Comparison of ENCODE assay signal across 8 cellular contexts in the genomic region with DNA sequence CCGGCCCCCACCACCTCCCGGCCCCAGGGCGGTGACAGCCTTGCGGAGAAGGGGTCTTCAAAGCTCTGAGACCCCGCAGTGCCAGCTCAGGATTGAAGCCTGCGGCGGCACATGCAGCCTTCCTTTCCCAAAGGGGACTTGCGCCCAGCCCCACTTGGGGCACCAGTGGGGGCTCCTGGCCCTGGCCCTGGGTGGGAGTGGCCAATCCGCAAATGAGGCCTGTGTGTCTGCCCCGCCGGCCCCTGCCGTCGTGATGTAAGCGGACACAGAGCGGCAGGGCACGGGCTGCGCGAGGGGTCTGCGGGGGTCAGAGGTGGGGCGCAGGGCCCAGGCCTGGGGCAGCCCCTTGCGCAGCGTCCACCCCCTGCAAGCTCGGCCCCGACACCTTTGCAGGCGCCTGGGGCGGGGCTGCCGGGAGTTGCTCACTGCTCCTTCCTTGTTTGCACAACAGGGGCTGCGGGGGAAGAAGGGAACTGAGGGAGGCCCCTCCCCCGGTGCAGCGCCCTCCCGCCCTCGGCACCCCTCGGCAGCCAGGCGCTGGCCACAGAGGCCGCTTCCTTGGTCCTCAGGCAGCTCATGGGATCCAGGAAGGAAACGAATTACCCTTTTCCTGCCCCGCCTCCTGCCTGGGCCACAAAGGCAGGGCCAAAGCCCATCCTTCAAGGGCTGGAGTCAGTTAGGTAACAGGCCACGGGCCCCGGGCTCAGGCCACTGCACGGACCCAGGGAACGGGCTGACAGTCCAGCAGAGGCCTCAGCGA.
DNase-seq lines count a peak whose midpoint lies in the region; ATAC-seq and TF ChIP-seq lines count a peak whose summit lies in the region.

No MANE protein-coding gene starts in this region.

- no peak for ATAC-seq in GM21367 (IDR thresholded peaks at IDR 0.05; ENCODE audit: unreplicated experiment)

- TF ChIP-seq CTCF in MM.1S (IDR thresholded peaks at IDR 0.05; ENCODE audit: low read length) (no peak), cardiac fibroblast (IDR thresholded peaks at IDR 0.05; ENCODE audit: low read depth, low read length) (no peak)

- no peaks in the 10 kb centered on the region for H3K9me3 ChIP-seq in MM.1S (replicated peaks; ENCODE audit: insufficient read depth, low read length)
- H3K9me3 ChIP-seq in stomach smooth muscle (ENCODE audit: control insufficient read depth in 2 of 2, low read length in 2 of 2), result no peaks in the 10 kb centered on the region

- H3K27me3 ChIP-seq in MM.1S (replicated peaks; ENCODE audit: insufficient read depth, low read length) (no peaks in the 10 kb centered on the region), stomach smooth muscle (ENCODE audit: control insufficient read depth in 1 of 2, insufficient read depth in 2 of 2, low read length in 2 of 2) (no peaks in the 10 kb centered on the region)

- H3K79me2 ChIP-seq in MM.1S (ENCODE audit: low read length), result 0 out of 2 replicates have a peak, but pooled peaks cover 5% of the 10 kb centered on the region

- H2AFZ ChIP-seq in MM.1S (ENCODE audit: low read length), result no peak overlapping the region

- DNase-seq in DMS 273 (lab: John Stamatoyannopoulos, UW; ENCODE audit: unreplicated experiment) (peak; percentile 39), DMS 273 treated with DMSO at 0.1 percent for 48 hours (lab: John Stamatoyannopoulos, UW) (no peak), MM.1S (no peak), cardiac fibroblast (ENCODE audit: low read depth in 2 of 2) (peak; percentile 81 to 87), left kidney (ENCODE audit: low read depth, low spot score) (peak; percentile 73), NCI-H1092 (lab: John Stamatoyannopoulos, UW) (no peak)

- H3F3A ChIP-seq in MM.1S (ENCODE audit: insufficient read depth, low read length), result peaks cover 6% of the 10 kb centered on the region

- H3K27ac ChIP-seq in MM.1S (ENCODE audit: low read length) (no peak overlapping the region), stomach smooth muscle (ENCODE audit: low read length) (peak overlapping the region; percentile 67)

- H3K9ac ChIP-seq in MM.1S (ENCODE audit: low read length) (no peak overlapping the region), stomach smooth muscle (ENCODE audit: low read length in 2 of 2) (peak overlapping the region; percentile 36 to 57)

- no peaks in the 10 kb centered on the region for H4K20me1 ChIP-seq in MM.1S (ENCODE audit: insufficient read depth, low read length)

- no peak overlapping the region for H3K4me3 ChIP-seq in MM.1S (ENCODE audit: low read length)
- H3K4me3 ChIP-seq in cardiac fibroblast (replicated peaks in 1 of 2; ENCODE audit: low read depth in 2 of 2, low read length in 2 of 2), result peak overlapping the region; percentile 61 to 88
- H3K4me3 ChIP-seq in stomach smooth muscle (ENCODE audit: low read length in 2 of 2), result peak overlapping the region; percentile 53 to 72

- no peaks in the 10 kb centered on the region for H3K9me2 ChIP-seq in MM.1S (replicated peaks; ENCODE audit: insufficient read depth, low read length)

- H3K36me3 ChIP-seq in MM.1S (replicated peaks; ENCODE audit: insufficient read depth, low read length) (no peaks in the 10 kb centered on the region), stomach smooth muscle (ENCODE audit: control insufficient read depth in 2 of 2, insufficient read depth in 2 of 2, low read length in 2 of 2) (no peaks in the 10 kb centered on the region)

- peak overlapping the region; percentile 55; the same call in 1 of the 2 replicates for H3K4me2 ChIP-seq in MM.1S (ENCODE audit: low read depth, low read length)

- H3K4me1 ChIP-seq in MM.1S (ENCODE audit: low read length) (peaks cover 12% of the 10 kb centered on the region), stomach smooth muscle (ENCODE audit: control insufficient read depth, insufficient read depth, low read length) (peaks cover 61% of the 10 kb centered on the region)

Comparison
In these comparisons a context has a peak if more than half of its experiments do, and no peak if none do; other contexts are left out.
1. DNase-seq: peak in DMS 273 (single experiment), cardiac fibroblast (2 of 2) and left kidney (single experiment); none in DMS 273 treated with DMSO at 0.1 percent for 48 hours (single experiment), MM.1S (single experiment) and NCI-H1092 (single experiment).